Comparison of ENCODE assay signal across 16 cellular contexts in genomic region chr2:131047275-131047652, GRCh38.
"Had no signal": no experiment of that assay in that cellular context is flagged by ENCODE, and none has a peak within 500 bp of the region (broad histone marks: within the 10 kb centered on the region; RNA-seq: fewer than 3 reads in every experiment).

No MANE protein-coding gene starts in this region.

- H3K4me3 Mint-ChIP-seq: activated naive CD4-positive, alpha-beta T cell treated with anti-CD3 and anti-CD28 coated beads for 36 hours; activated T-helper 17 cell treated with anti-CD3 and anti-CD28 coated beads, Interleukin-2, amount 50 U/mL, for 72 hours; nephron had no signal

- DNase-seq: activated CD4-positive, alpha-beta T cell treated with anti-CD3 and anti-CD28 coated beads, Interleukin-2, amount 50 U/mL, for 4 hours; activated naive CD4-positive, alpha-beta T cell treated with anti-CD3 and anti-CD28 coated beads for 36 hours; erythroblast; foreskin melanocyte; islet precursor cell; midbrain; occipital lobe; stimulated activated CD4-positive, alpha-beta T cell treated with anti-CD3 and anti-CD28 coated beads, Interleukin-2, amount 100 ng/mL, for 24 hours; stimulated activated naive CD4-positive, alpha-beta T cell treated with Interleukin-2 at 50 U/mL for 16 hours; WERI-Rb-1 had no signal

- H3K4me1 ChIP-seq: ascending aorta, tibial nerve had no signal

- H3K27me3 Mint-ChIP-seq: activated T-helper 17 cell treated with anti-CD3 and anti-CD28 coated beads, Interleukin-2, amount 50 U/mL, for 72 hours had no signal

- H3K27ac ChIP-seq: ascending aorta, tibial nerve, WERI-Rb-1 had no signal

- H3K4me3 ChIP-seq: ascending aorta, tibial nerve had no signal

- H3K27ac Mint-ChIP-seq: activated naive CD4-positive, alpha-beta T cell treated with anti-CD3 and anti-CD28 coated beads for 36 hours; nephron had no signal

- H3K9me3 ChIP-seq: ascending aorta, tibial nerve had no signal

- H3K4me1 Mint-ChIP-seq: activated T-helper 17 cell treated with anti-CD3 and anti-CD28 coated beads, Interleukin-2, amount 50 U/mL, for 72 hours; nephron had no signal

- H3K27me3 ChIP-seq: ascending aorta, tibial nerve had no signal

- H3K9me3 Mint-ChIP-seq: activated naive CD4-positive, alpha-beta T cell treated with anti-CD3 and anti-CD28 coated beads for 36 hours; activated T-helper 17 cell treated with anti-CD3 and anti-CD28 coated beads, Interleukin-2, amount 50 U/mL, for 72 hours; nephron had no signal

- FAIRE-seq: bronchial epithelial cell, urothelium cell line had no signal
